In the genomic region with DNA sequence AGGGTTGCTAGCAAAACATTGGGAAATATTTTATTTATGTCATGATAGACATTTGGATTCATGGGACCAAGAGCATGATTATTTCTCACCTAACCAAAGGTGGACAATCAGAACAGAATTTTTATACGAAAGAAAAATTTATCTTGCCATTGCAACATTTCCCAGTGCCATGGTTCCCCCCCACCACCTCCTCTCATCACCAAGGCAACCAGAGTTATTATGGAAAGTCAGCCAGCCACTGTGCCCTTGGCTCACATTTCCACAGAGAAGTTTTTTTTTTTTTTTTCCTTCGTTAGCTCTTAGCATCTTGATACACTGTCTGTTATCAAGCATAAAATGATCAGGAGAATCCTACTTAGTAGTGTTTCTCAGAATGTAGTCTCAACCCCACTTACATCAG, we compare ENCODE assay signal across 25 cellular contexts.
DNase-seq lines count a peak whose midpoint lies in the region; ATAC-seq and TF ChIP-seq lines count a peak whose summit lies in the region.
"Had no signal": no experiment of that assay in that cellular context is flagged by ENCODE, and none has a peak within 500 bp of the region (broad histone marks: within the 10 kb centered on the region; RNA-seq: fewer than 3 reads in every experiment).

No MANE protein-coding gene starts in this region.

- H3K9me3 Mint-ChIP-seq in chondrocyte (ENCODE audit: low read depth): peaks cover 12% of the 10 kb centered on the region
- H3K9me3 Mint-ChIP-seq in osteocyte (ENCODE audit: unreplicated experiment): peaks cover 7% of the 10 kb centered on the region

- H3K27ac Mint-ChIP-seq in chondrocyte (ENCODE audit: unreplicated experiment) (peak overlapping the region; percentile 4), osteocyte (ENCODE audit: unreplicated experiment) (peak overlapping the region; percentile 0)
- H3K27ac Mint-ChIP-seq: CD4-positive, CD25-positive, alpha-beta regulatory T cell had no signal

- no peak overlapping the region for H3K4me2 ChIP-seq in mesenchymal stem cell (ENCODE audit: low read length, poor library complexity, severe bottlenecking)
- H3K4me2 ChIP-seq: BLaER1, PC-9 had no signal

- peaks cover 1% of the 10 kb centered on the region for H3K4me1 ChIP-seq in mesenchymal stem cell (ENCODE audit: control insufficient read depth, insufficient read depth, low read depth, low read length)
- H3K4me1 ChIP-seq: SJSA1 had no signal

- peak; percentile 6 for DNase-seq in NCI-H748 (lab: John Stamatoyannopoulos, UW; ENCODE audit: unreplicated experiment)
- DNase-seq in NCI-H748 treated with DMSO at 0.1 percent for 48 hours (lab: John Stamatoyannopoulos, UW): no peak
- DNase-seq in chondrocyte (ENCODE audit: low spot score): no peak
- DNase-seq in osteocyte (ENCODE audit: extremely low spot score, unreplicated experiment): no peak
- no peak for DNase-seq in stimulated activated naive CD8-positive, alpha-beta T cell treated with anti-CD3 and anti-CD28 coated beads, Interleukin-15, Interleukin-2, amounts not matched to agents 100 U/mL and 50 U/mL, for 24 hours
- DNase-seq in mesenchymal stem cell: no peak
- DNase-seq in DMS153 (lab: John Stamatoyannopoulos, UW): no peak
- DNase-seq: CD4-positive, CD25-positive, alpha-beta regulatory T cell; DMS79; EL; GF-D8; GOT3; HCEC 1CT; Kasumi-1; MV-4-11; NCI-H1694; NCI-H2029 treated with DMSO at 0.1 percent for 48 hours; NCI-H524; NCI-H82; NK-92 treated with Interleukin-12 subunit alpha and Interleukin-12 subunit beta, amount 100 ng/mL, for 24 hours; PC-9 had no signal

- H3K27me3 Mint-ChIP-seq in chondrocyte (ENCODE audit: low read depth) (peaks cover 6% of the 10 kb centered on the region), osteocyte (ENCODE audit: unreplicated experiment) (peaks cover 5% of the 10 kb centered on the region)
- H3K27me3 Mint-ChIP-seq: CD4-positive, CD25-positive, alpha-beta regulatory T cell had no signal

- no peak overlapping the region for H3K4me3 ChIP-seq in mesenchymal stem cell (ENCODE audit: insufficient read depth in 1 of 2, low read depth in 1 of 2, low read length in 2 of 2)
- H3K4me3 ChIP-seq: BLaER1, K562, PC-9, SJSA1 had no signal

- no peak overlapping the region for H2BK5ac ChIP-seq in mesenchymal stem cell (ENCODE audit: low read depth, low read length, poor library complexity, severe bottlenecking)

- no peak overlapping the region for H2AK5ac ChIP-seq in mesenchymal stem cell (ENCODE audit: low read length, severe bottlenecking)

- H3K79me1 ChIP-seq in mesenchymal stem cell (replicated peaks; ENCODE audit: low read length, poor library complexity, severe bottlenecking): no peaks in the 10 kb centered on the region

- H3K36me3 Mint-ChIP-seq in chondrocyte (ENCODE audit: low read depth) (no peaks in the 10 kb centered on the region), osteocyte (ENCODE audit: unreplicated experiment) (no peaks in the 10 kb centered on the region)
- H3K36me3 Mint-ChIP-seq: CD4-positive, CD25-positive, alpha-beta regulatory T cell had no signal

- no peak overlapping the region for H3K4ac ChIP-seq in mesenchymal stem cell (ENCODE audit: low read depth in 1 of 2, low read length in 2 of 2)

- H3K36me3 ChIP-seq in mesenchymal stem cell (ENCODE audit: control insufficient read depth in 1 of 2, insufficient read depth in 2 of 2, low read depth in 1 of 2, low read length in 2 of 2): no peaks in the 10 kb centered on the region
- H3K36me3 ChIP-seq: BLaER1, SJSA1 had no signal

- H3K4me3 Mint-ChIP-seq in chondrocyte (ENCODE audit: unreplicated experiment) (no peak overlapping the region), osteocyte (ENCODE audit: unreplicated experiment) (no peak overlapping the region)
- H3K4me3 Mint-ChIP-seq: CD4-positive, CD25-positive, alpha-beta regulatory T cell had no signal

- H3K4me1 Mint-ChIP-seq in chondrocyte (ENCODE audit: low read depth) (peaks cover 12% of the 10 kb centered on the region), osteocyte (ENCODE audit: unreplicated experiment) (peaks cover 10% of the 10 kb centered on the region)

- H3K9me3 ChIP-seq in mesenchymal stem cell (ENCODE audit: control insufficient read depth, low read length): no peaks in the 10 kb centered on the region
- H3K9me3 ChIP-seq: BLaER1, SJSA1 had no signal

- H4K8ac ChIP-seq in mesenchymal stem cell (ENCODE audit: low read length): no peak overlapping the region

- no peak for ATAC-seq in stimulated activated naive CD8-positive, alpha-beta T cell treated with anti-CD3 and anti-CD28 coated beads, Interleukin-15, Interleukin-2, amounts not matched to agents 100 U/mL and 50 U/mL, for 24 hours
- ATAC-seq: K562, Right ventricle myocardium inferior had no signal

- no peak for TF ChIP-seq CTCF in chondrocyte (IDR thresholded peaks at IDR 0.05)
- no peak for TF ChIP-seq CTCF in osteocyte (IDR thresholded peaks at IDR 0.05)

- no peak overlapping the region for H4K91ac ChIP-seq in mesenchymal stem cell (ENCODE audit: low read length)

- no peak overlapping the region for H3K23ac ChIP-seq in mesenchymal stem cell (ENCODE audit: low read length in 2 of 2)

- H3K18ac ChIP-seq in mesenchymal stem cell (ENCODE audit: low read depth in 1 of 2, low read length in 2 of 2): no peak overlapping the region

- 89% methylated on average over 2 of the region's 2 CpGs for WGBS in mesenchymal stem cell

- no peaks in the 10 kb centered on the region for H3K27me3 ChIP-seq in mesenchymal stem cell (ENCODE audit: control insufficient read depth in 1 of 2, insufficient read depth in 1 of 2, low read length in 2 of 2)
- H3K27me3 ChIP-seq: BLaER1, SJSA1 had no signal

- no peak overlapping the region for H2AFZ ChIP-seq in mesenchymal stem cell (ENCODE audit: low read depth, low read length)
- H2AFZ ChIP-seq: PC-9 had no signal

- no peak overlapping the region for H2BK12ac ChIP-seq in mesenchymal stem cell (ENCODE audit: low read length in 2 of 2)

- H3K27ac ChIP-seq in mesenchymal stem cell (ENCODE audit: low read length, poor library complexity, severe bottlenecking): no peak overlapping the region
- H3K27ac ChIP-seq: BLaER1, PC-9, SJSA1 had no signal

- no peak overlapping the region for H3K9ac ChIP-seq in mesenchymal stem cell (ENCODE audit: low read length)
- H3K9ac ChIP-seq: BLaER1 had no signal

- no peak overlapping the region for H2BK15ac ChIP-seq in mesenchymal stem cell (ENCODE audit: low read depth, poor library complexity, severe bottlenecking)

- H3K14ac ChIP-seq in mesenchymal stem cell (ENCODE audit: low read length in 2 of 2): no peak overlapping the region

- no peak overlapping the region for H2BK120ac ChIP-seq in mesenchymal stem cell (ENCODE audit: low read depth, low read length)
